In genomic region chr19:42293966-42294365, GRCh38 we compare ENCODE assay signal across 31 cellular contexts. TPM values are rescaled to one million over a fixed set of nuclear protein-coding genes. Genes with fewer than 3 reads are reported as not detected.
"Had no signal": no experiment of that assay in that cellular context is flagged by ENCODE, and none has a peak within 500 bp of the region (broad histone marks: within the 10 kb centered on the region; RNA-seq: fewer than 3 reads in every experiment).

No MANE protein-coding gene starts in this region.

- H3K4me1 ChIP-seq: adrenal gland, body of pancreas, heart left ventricle, left lung, pancreas, psoas muscle had no signal

- H3K9me3 ChIP-seq: adrenal gland, body of pancreas, heart left ventricle, left lung, neutrophil, pancreas, psoas muscle, sigmoid colon, thoracic aorta had no signal

- H3K4me3 ChIP-seq: adrenal gland, body of pancreas, heart left ventricle, left lung, lung, pancreas, psoas muscle, sigmoid colon, thoracic aorta had no signal

- H3K36me3 Mint-ChIP-seq: activated naive CD8-positive, alpha-beta T cell; natural killer cell had no signal

- H3K27ac Mint-ChIP-seq: activated CD8-positive, alpha-beta memory T cell treated with anti-CD3 and anti-CD28 coated beads, Interleukin-2, amount 10 ng/mL, durations not matched to agents 7 days and 5 days; activated CD8-positive, alpha-beta T cell treated with anti-CD3 and anti-CD28 coated beads, Interleukin-2, amount 10 ng/mL, durations not matched to agents 7 days and 5 days; activated naive CD8-positive, alpha-beta T cell; natural killer cell; stimulated activated effector memory CD8-positive, alpha-beta T cell treated with anti-CD3 and anti-CD28 coated beads, Interleukin-12 subunit alpha, Interleukin-12 subunit beta, amount 100 ng/mL, for 72 hours; stimulated activated naive CD8-positive, alpha-beta T cell treated with anti-CD3 and anti-CD28 coated beads, Interleukin-15, Interleukin-2, amounts not matched to agents 100 ng/mL and 50 ng/mL, for 24 hours had no signal

- H3K27me3 ChIP-seq: adrenal gland, body of pancreas, foreskin keratinocyte, heart left ventricle, left lung, neutrophil, pancreas, sigmoid colon had no signal

- H3K4me3 Mint-ChIP-seq: activated CD8-positive, alpha-beta memory T cell treated with anti-CD3 and anti-CD28 coated beads, Interleukin-2, amount 10 ng/mL, durations not matched to agents 7 days and 5 days; activated CD8-positive, alpha-beta T cell treated with anti-CD3 and anti-CD28 coated beads, Interleukin-2, amount 10 ng/mL, durations not matched to agents 7 days and 5 days; activated naive CD8-positive, alpha-beta T cell; natural killer cell; stimulated activated effector memory CD8-positive, alpha-beta T cell treated with anti-CD3 and anti-CD28 coated beads, Interleukin-12 subunit alpha, Interleukin-12 subunit beta, amount 100 ng/mL, for 72 hours; stimulated activated naive CD8-positive, alpha-beta T cell treated with anti-CD3 and anti-CD28 coated beads, Interleukin-15, Interleukin-2, amounts not matched to agents 100 ng/mL and 50 ng/mL, for 24 hours had no signal

- FAIRE-seq: endothelial cell of umbilical vein, pancreas, small intestine, urothelium cell line had no signal

- H3K27me3 Mint-ChIP-seq: activated CD8-positive, alpha-beta memory T cell treated with anti-CD3 and anti-CD28 coated beads, Interleukin-2, amount 10 ng/mL, durations not matched to agents 7 days and 5 days; activated naive CD8-positive, alpha-beta T cell; stimulated activated naive CD8-positive, alpha-beta T cell treated with anti-CD3 and anti-CD28 coated beads, Interleukin-15, Interleukin-2, amounts not matched to agents 100 ng/mL and 50 ng/mL, for 24 hours had no signal

- H3K9me3 Mint-ChIP-seq: natural killer cell; stimulated activated effector memory CD8-positive, alpha-beta T cell treated with anti-CD3 and anti-CD28 coated beads, Interleukin-12 subunit alpha, Interleukin-12 subunit beta, amount 100 ng/mL, for 72 hours; stimulated activated naive CD8-positive, alpha-beta T cell treated with anti-CD3 and anti-CD28 coated beads, Interleukin-15, Interleukin-2, amounts not matched to agents 100 ng/mL and 50 ng/mL, for 24 hours had no signal

- DNase-seq: activated CD4-positive, alpha-beta T cell treated with anti-CD3 and anti-CD28 coated beads for 1 hour; activated CD8-positive, alpha-beta memory T cell treated with anti-CD3 and anti-CD28 coated beads, Interleukin-2, amount 10 ng/mL, durations not matched to agents 7 days and 5 days; activated CD8-positive, alpha-beta T cell treated with anti-CD3 and anti-CD28 coated beads, Interleukin-2, amount 10 ng/mL, durations not matched to agents 7 days and 5 days; activated effector memory CD4-positive, alpha-beta T cell treated with Interleukin-2 at 50 U/mL for 16 hours; activated naive CD4-positive, alpha-beta T cell treated with Interleukin-2 at 50 U/mL for 16 hours; foreskin keratinocyte; kidney glomerular epithelial cell; mesendoderm; natural killer cell; sigmoid colon; small intestine; stimulated activated CD4-positive, alpha-beta T cell treated with anti-CD3 and anti-CD28 coated beads, Interleukin-4, amount 100 ng/mL, for 24 hours; T-helper 2 cell; trophoblast cell had no signal

- ATAC-seq: activated CD8-positive, alpha-beta memory T cell treated with anti-CD3 and anti-CD28 coated beads, Interleukin-2, amount 10 ng/mL, durations not matched to agents 7 days and 5 days; activated CD8-positive, alpha-beta T cell treated with anti-CD3 and anti-CD28 coated beads, Interleukin-2, amount 10 ng/mL, durations not matched to agents 7 days and 5 days; body of pancreas; foreskin keratinocyte; heart left ventricle; left lung; natural killer cell; pancreas; psoas muscle; stimulated activated effector memory CD8-positive, alpha-beta T cell treated with anti-CD3 and anti-CD28 coated beads, Interleukin-12 subunit alpha, Interleukin-12 subunit beta, amount 100 ng/mL, for 72 hours had no signal

- H3K27ac ChIP-seq: adrenal gland, body of pancreas, foreskin keratinocyte, heart left ventricle, left lung, neutrophil, pancreas, psoas muscle, sigmoid colon, thoracic aorta had no signal

RNA-seq across cellular contexts. Expression of gene PRR19, which starts 8.0 kb away (rescaled TPM):
- total RNA-seq: mononuclear cell, natural killer cell, sigmoid colon, thoracic aorta had no signal
- polyA plus RNA-seq: aorta had no signal

RNA-seq across cellular contexts. Expression of gene TMEM145, which starts 19.1 kb away (rescaled TPM):
- total RNA-seq: aorta, body of pancreas, endothelial cell of umbilical vein, foreskin keratinocyte, mononuclear cell, natural killer cell, subcutaneous adipose tissue, thoracic aorta had no signal
- polyA plus RNA-seq: aorta, endothelial cell of umbilical vein had no signal
